8 cellular contexts compared by ENCODE assay signal in genomic region chr11:117177534-117178209, GRCh38. TPM values are rescaled to one million over a fixed set of nuclear protein-coding genes. Genes with fewer than 3 reads are reported as not detected.
A peak's percentile ranks its signal among the peaks of the same experiment; 100 is the strongest.
DNase-seq lines count a peak whose midpoint lies in the region; ATAC-seq, FAIRE-seq and TF ChIP-seq lines count a peak whose summit lies in the region.

No MANE protein-coding gene starts in this region.

- H3K4me3 ChIP-seq in astrocyte (ENCODE audit: insufficient read depth, low read depth, low read length) (peak overlapping the region; percentile 72), suprapubic skin (peak overlapping the region; percentile 79)

- H3K9ac ChIP-seq in astrocyte (ENCODE audit: low read length): peak overlapping the region; percentile 85

- DNase-seq in activated CD4-positive, alpha-beta T cell treated with anti-CD3 and anti-CD28 coated beads, Interleukin-2, amount 10 ng/mL, durations not matched to agents 24 days and 14 days: no peak
- no peak for DNase-seq in activated CD4-positive, alpha-beta T cell treated with anti-CD3 and anti-CD28 coated beads for 1 hour
- no peak for DNase-seq in astrocyte (ENCODE audit: low read depth)
- no peak for DNase-seq in left colon
- DNase-seq in suprapubic skin (ENCODE audit: low spot score in 2 of 2): peak in 1 of 2 donors; percentile 31
- DNase-seq in stimulated activated CD4-positive, alpha-beta T cell treated with anti-CD3 and anti-CD28 coated beads, Interleukin-1b, Interleukin-23, amount 100 ng/mL, for 48 hours: no peak

- H3K27ac ChIP-seq in astrocyte (ENCODE audit: low read depth, low read length) (peak overlapping the region; percentile 41), suprapubic skin (no peak overlapping the region)

- no peak for TF ChIP-seq POLR2A in suprapubic skin (IDR thresholded peaks at IDR 0.05)

- 81% methylated on average over 10 of the region's 10 CpGs for WGBS in suprapubic skin

- H3K27ac Mint-ChIP-seq in activated CD4-positive, alpha-beta T cell treated with anti-CD3 and anti-CD28 coated beads, Interleukin-2, amount 10 ng/mL, durations not matched to agents 24 days and 14 days: peak overlapping the region; percentile 86
- H3K27ac Mint-ChIP-seq in astrocyte (ENCODE audit: unreplicated experiment): peak overlapping the region; percentile 90

- TF ChIP-seq EP300 in suprapubic skin (IDR thresholded peaks at IDR 0.05): no peak

- H3K9me3 ChIP-seq in astrocyte (ENCODE audit: insufficient read depth, low read depth, low read length) (no peaks in the 10 kb centered on the region), suprapubic skin (no peaks in the 10 kb centered on the region)

- peak overlapping the region; percentile 98 for H3K4me2 ChIP-seq in astrocyte (ENCODE audit: low read length)

- H3K4me1 Mint-ChIP-seq in activated CD4-positive, alpha-beta T cell treated with anti-CD3 and anti-CD28 coated beads, Interleukin-2, amount 10 ng/mL, durations not matched to agents 24 days and 14 days: peaks cover 27% of the 10 kb centered on the region
- H3K4me1 Mint-ChIP-seq in astrocyte (ENCODE audit: low read depth, unreplicated experiment): peaks cover 25% of the 10 kb centered on the region

- peaks cover 6% of the 10 kb centered on the region for H3K79me2 ChIP-seq in astrocyte (ENCODE audit: insufficient read depth, low read length)

- H3K27me3 Mint-ChIP-seq in activated CD4-positive, alpha-beta T cell treated with anti-CD3 and anti-CD28 coated beads, Interleukin-2, amount 10 ng/mL, durations not matched to agents 24 days and 14 days: no peaks in the 10 kb centered on the region
- H3K27me3 Mint-ChIP-seq in astrocyte (ENCODE audit: low read depth, unreplicated experiment): no peaks in the 10 kb centered on the region

- intact Hi-C loops in activated CD4-positive, alpha-beta T cell treated with anti-CD3 and anti-CD28 coated beads, Interleukin-2, amount 10 ng/mL, durations not matched to agents 24 days and 14 days (cut with micrococcal nuclease): loop anchor here (1.0 to 2.0 kb wide), 3 partner anchors 33 to 149 kb away; partner anchors contain the start of genes CEP164 and PAFAH1B2
- intact Hi-C loops in left colon (cut with DNase I, micrococcal nuclease): no loop called here

- no peaks in the 10 kb centered on the region for H3K27me3 ChIP-seq in astrocyte (ENCODE audit: insufficient read depth, low read length)
- H3K27me3 ChIP-seq in suprapubic skin: no peaks in the 10 kb centered on the region

- H4K20me1 ChIP-seq in astrocyte (ENCODE audit: insufficient read depth, low read length): peaks cover 9% of the 10 kb centered on the region

- ATAC-seq in left colon: peak; percentile 39
- ATAC-seq in GM18861 (IDR thresholded peaks at IDR 0.05; ENCODE audit: unreplicated experiment): no peak
- ATAC-seq in GM21619 (IDR thresholded peaks at IDR 0.05; ENCODE audit: unreplicated experiment): no peak

- H3K36me3 Mint-ChIP-seq in activated CD4-positive, alpha-beta T cell treated with anti-CD3 and anti-CD28 coated beads, Interleukin-2, amount 10 ng/mL, durations not matched to agents 24 days and 14 days (ENCODE audit: low read depth): no peaks in the 10 kb centered on the region
- peaks cover 21% of the 10 kb centered on the region for H3K36me3 Mint-ChIP-seq in astrocyte (ENCODE audit: low read depth, unreplicated experiment)

- no peaks in the 10 kb centered on the region for H3K9me3 Mint-ChIP-seq in activated CD4-positive, alpha-beta T cell treated with anti-CD3 and anti-CD28 coated beads, Interleukin-2, amount 10 ng/mL, durations not matched to agents 24 days and 14 days
- H3K9me3 Mint-ChIP-seq in astrocyte (ENCODE audit: unreplicated experiment): no peaks in the 10 kb centered on the region

- no peak for TF ChIP-seq CTCF in astrocyte (IDR thresholded peaks at IDR 0.05; ENCODE audit: insufficient read depth, low read depth, low read length)
- no peak for TF ChIP-seq CTCF in suprapubic skin (IDR thresholded peaks at IDR 0.05)

- H3K36me3 ChIP-seq in astrocyte (ENCODE audit: insufficient read depth, low read length) (peaks cover 10% of the 10 kb centered on the region), suprapubic skin (no peaks in the 10 kb centered on the region)

- H2AFZ ChIP-seq in astrocyte (ENCODE audit: low read depth, low read length): peak overlapping the region; percentile 3

- FAIRE-seq in astrocyte (lab: Jason Lieb, UNC): no peak

- peaks cover 28% of the 10 kb centered on the region for H3K4me1 ChIP-seq in astrocyte (ENCODE audit: insufficient read depth, low read length)
- H3K4me1 ChIP-seq in suprapubic skin: peaks cover 37% of the 10 kb centered on the region

- peak overlapping the region; percentile 88 for H3K4me3 Mint-ChIP-seq in activated CD4-positive, alpha-beta T cell treated with anti-CD3 and anti-CD28 coated beads, Interleukin-2, amount 10 ng/mL, durations not matched to agents 24 days and 14 days
- peak overlapping the region; percentile 90 for H3K4me3 Mint-ChIP-seq in astrocyte (ENCODE audit: unreplicated experiment)

RNA-seq across cellular contexts. Expression of gene SIDT2, which starts 0.9 kb away (rescaled TPM):
- total RNA-seq in activated CD4-positive, alpha-beta T cell treated with anti-CD3 and anti-CD28 coated beads, Interleukin-2, amount 10 ng/mL, durations not matched to agents 24 days and 14 days: 23.9 and 29.1 TPM in 2 replicates
- 54.8 and 55.8 TPM in 2 replicates for total RNA-seq in astrocyte
- total RNA-seq in left colon: 10 to 100 TPM; 70.9 to 79.1 TPM
- 100 to 1,000 TPM in 1 of 4 donors, 10 to 100 TPM in 3; 42.6 to 130 (median 74.7) TPM for total RNA-seq in suprapubic skin

RNA-seq across cellular contexts. Expression of gene TAGLN, which starts 21.5 kb away (rescaled TPM):
- 2.7 and 3.8 TPM in 2 replicates for total RNA-seq in activated CD4-positive, alpha-beta T cell treated with anti-CD3 and anti-CD28 coated beads, Interleukin-2, amount 10 ng/mL, durations not matched to agents 24 days and 14 days
- total RNA-seq in astrocyte (3,676 and 4,004 TPM in 2 replicates), left colon (100 to 1,000 TPM in 1 of 2 donors, 10 to 100 TPM in 1; 64.6 to 747 TPM), suprapubic skin (100 to 1,000 TPM; 190 to 216 (median 199) TPM)

RNA-seq across cellular contexts. Expression of gene PAFAH1B2, which starts 33.6 kb away (rescaled TPM):
- 79.8 and 81.0 TPM in 2 replicates for total RNA-seq in activated CD4-positive, alpha-beta T cell treated with anti-CD3 and anti-CD28 coated beads, Interleukin-2, amount 10 ng/mL, durations not matched to agents 24 days and 14 days
- total RNA-seq in astrocyte (139 and 142 TPM in 2 replicates), left colon (10 to 100 TPM; 74.0 to 75.5 TPM), suprapubic skin (10 to 100 TPM; 58.0 to 67.5 (median 63.3) TPM)

RNA-seq across cellular contexts. Expression of gene PCSK7, which starts 54.2 kb away (rescaled TPM):
- 160 and 165 TPM in 2 replicates for total RNA-seq in activated CD4-positive, alpha-beta T cell treated with anti-CD3 and anti-CD28 coated beads, Interleukin-2, amount 10 ng/mL, durations not matched to agents 24 days and 14 days
- total RNA-seq in astrocyte (43.6 and 53.3 TPM in 2 replicates), left colon (100 to 1,000 TPM; 153 to 232 TPM), suprapubic skin (100 to 1,000 TPM in 1 of 4 donors, 10 to 100 TPM in 3; 56.7 to 113 (median 73.3) TPM)

RNA-seq across cellular contexts. Expression of gene RNF214, which starts 54.8 kb away (rescaled TPM):
- 22.0 and 23.2 TPM in 2 replicates for total RNA-seq in activated CD4-positive, alpha-beta T cell treated with anti-CD3 and anti-CD28 coated beads, Interleukin-2, amount 10 ng/mL, durations not matched to agents 24 days and 14 days
- 20.7 and 23.6 TPM in 2 replicates for total RNA-seq in astrocyte
- total RNA-seq in left colon: 10 to 100 TPM; 17.4 to 17.8 TPM
- total RNA-seq in suprapubic skin: 10 to 100 TPM in 3 of 4 donors, 1 to 10 TPM in 1; 6.7 to 22.9 (median 12.2) TPM

Comparison
In these comparisons a context has a peak if more than half of its experiments do, and no peak if none do; other contexts are left out.
1. RNA of gene TAGLN, which starts 21.5 kb away (total RNA-seq): 3,676 to 4,004 TPM in astrocyte, 64.6 to 747 TPM in left colon and 190 to 216 TPM in suprapubic skin; 2.7 to 3.8 TPM in activated CD4-positive, alpha-beta T cell treated with anti-CD3 and anti-CD28 coated beads, Interleukin-2, amount 10 ng/mL, durations not matched to agents 24 days and 14 days; every median in the first group is over 10 times any median in the second.